19 cellular contexts compared by ENCODE assay signal in genomic region chr1:204915856-204916485, GRCh38. TPM values are rescaled to one million over a fixed set of nuclear protein-coding genes. Genes with fewer than 3 reads are reported as not detected.
DNase-seq lines count a peak whose midpoint lies in the region; ATAC-seq, FAIRE-seq and TF ChIP-seq lines count a peak whose summit lies in the region.
"Had no signal": no experiment of that assay in that cellular context is flagged by ENCODE, and none has a peak within 500 bp of the region (broad histone marks: within the 10 kb centered on the region; RNA-seq: fewer than 3 reads in every experiment).

No MANE protein-coding gene starts in this region.

- H4K20me1 ChIP-seq in keratinocyte (ENCODE audit: control insufficient read depth, extremely low read depth, insufficient read depth, low read length): no peaks in the 10 kb centered on the region

- no peaks in the 10 kb centered on the region for H3K27me3 ChIP-seq in right atrium auricular region
- no peaks in the 10 kb centered on the region for H3K27me3 ChIP-seq in Panc1 (ENCODE audit: control insufficient read depth, insufficient read depth, low read length)
- H3K27me3 ChIP-seq in keratinocyte (ENCODE audit: control insufficient read depth, extremely low read depth, insufficient read depth, low read length): no peaks in the 10 kb centered on the region
- H3K27me3 ChIP-seq: tibial artery had no signal

- H3K4me3 Mint-ChIP-seq in glutamatergic neuron (ENCODE audit: unreplicated experiment): no peak overlapping the region
- H3K4me3 Mint-ChIP-seq: CD8-positive, alpha-beta T cell; WTC11 had no signal

- peak; percentile 94 for FAIRE-seq in keratinocyte (lab: Jason Lieb, UNC)
- FAIRE-seq: K562, RCC 7860 had no signal

- H3K9ac ChIP-seq in keratinocyte (ENCODE audit: control insufficient read depth, extremely low read depth, insufficient read depth, low read length): peak overlapping the region; percentile 59

- POLR2A ChIA-PET in Panc1 (lab: Charles Lee): no interaction called here

- no peaks in the 10 kb centered on the region for H3K9me1 ChIP-seq in keratinocyte (ENCODE audit: control insufficient read depth, extremely low read depth, insufficient read depth, low read length)

- peak; percentile 41 for DNase-seq in left cardiac atrium
- DNase-seq in right atrium auricular region (ENCODE audit: low spot score): no peak
- DNase-seq in Panc1 (ENCODE audit: low read depth, low spot score): no peak
- DNase-seq in keratinocyte (ENCODE audit: low read depth, low spot score): peak; percentile 9
- no peak for DNase-seq in glutamatergic neuron
- DNase-seq: activated CD8-positive, alpha-beta memory T cell treated with anti-CD3 and anti-CD28 coated beads for 24 hours; CD8-positive, alpha-beta T cell; heart right ventricle; kidney glomerular epithelial cell; NCI-H1436; NCI-H526; occipital lobe; tibial artery had no signal

- intact Hi-C loops in left cardiac atrium (cut with DNase I): no loop called here
- intact Hi-C loops in Panc1 (cut with micrococcal nuclease; ENCODE audit: unreplicated experiment): no loop called here

- H3K4me3 ChIP-seq in right atrium auricular region: no peak overlapping the region
- no peak overlapping the region for H3K4me3 ChIP-seq in Panc1 (ENCODE audit: low read depth in 2 of 2, low read length in 2 of 2)
- peak overlapping the region; percentile 9 to 75 (median 52) for H3K4me3 ChIP-seq in keratinocyte (ENCODE audit: control insufficient read depth in 2 of 3, extremely low read depth in 1 of 3, insufficient read depth in 2 of 3, low read depth in 1 of 3, low read length in 3 of 3)
- H3K4me3 ChIP-seq: heart right ventricle, K562, tibial artery had no signal

- H3K27me3 Mint-ChIP-seq in glutamatergic neuron (ENCODE audit: unreplicated experiment): peaks cover 4% of the 10 kb centered on the region

- peaks cover 9% of the 10 kb centered on the region for H3K36me3 Mint-ChIP-seq in glutamatergic neuron (ENCODE audit: unreplicated experiment)
- H3K36me3 Mint-ChIP-seq: CD8-positive, alpha-beta T cell had no signal

- in situ Hi-C loops in Panc1 (cut with HindIII; ENCODE audit: low pct_unique_long_range_greater_than_20kb, low sequenced_read_pairs): no loop called here

- BruUV-seq in Panc1 (replicated peaks; lab: Mats Ljungman, UMichigan): no TSS peak

- ATAC-seq in left cardiac atrium (peak; percentile 90 to 95), Panc1 (peak; percentile 74), GM19463 (IDR thresholded peaks at IDR 0.05; ENCODE audit: unreplicated experiment) (no peak), GM21786 (IDR thresholded peaks at IDR 0.05; ENCODE audit: unreplicated experiment) (no peak), GM21526 (IDR thresholded peaks at IDR 0.05; ENCODE audit: low FRiP score, unreplicated experiment) (no peak)
- ATAC-seq: CD8-positive, alpha-beta T cell; K562; WTC11 had no signal

- H3K27ac ChIP-seq in right atrium auricular region (peak overlapping the region in 1 of 2 donors; percentile 41), Panc1 (ENCODE audit: low read length) (no peak overlapping the region; the same call in 1 of the 2 replicates), keratinocyte (ENCODE audit: control insufficient read depth, insufficient read depth, low read length) (peak overlapping the region; percentile 83)
- H3K27ac ChIP-seq: heart right ventricle, tibial artery had no signal

- peak overlapping the region; percentile 85 for H3K4me2 ChIP-seq in keratinocyte (ENCODE audit: control insufficient read depth, extremely low read depth, insufficient read depth, low read depth, low read length)

- H3K36me3 ChIP-seq in right atrium auricular region: no peaks in the 10 kb centered on the region
- no peaks in the 10 kb centered on the region for H3K36me3 ChIP-seq in Panc1 (ENCODE audit: control insufficient read depth, insufficient read depth, low read length)
- H3K36me3 ChIP-seq in keratinocyte (ENCODE audit: control insufficient read depth in 2 of 2, extremely low read depth in 1 of 2, insufficient read depth in 2 of 2, low read length in 2 of 2): no peaks in the 10 kb centered on the region
- H3K36me3 ChIP-seq: heart right ventricle, tibial artery had no signal

- H2AFZ ChIP-seq in keratinocyte (ENCODE audit: control insufficient read depth, low read length): peak overlapping the region; percentile 96

- peaks cover 0 to 15% of the 10 kb centered on the region in 2 donors for H3K4me1 ChIP-seq in right atrium auricular region
- 0 out of 2 replicates have a peak, but pooled peaks cover 3% of the 10 kb centered on the region for H3K4me1 ChIP-seq in Panc1 (ENCODE audit: control insufficient read depth, insufficient read depth, low read length)
- H3K4me1 ChIP-seq in keratinocyte (ENCODE audit: control insufficient read depth, extremely low read depth, insufficient read depth, low read length): peaks cover 14% of the 10 kb centered on the region
- H3K4me1 ChIP-seq: tibial artery had no signal

- TF ChIP-seq CTCF in right atrium auricular region (IDR thresholded peaks at IDR 0.05): no peak
- TF ChIP-seq CTCF in Panc1 (IDR thresholded peaks at IDR 0.05): no peak
- TF ChIP-seq CTCF in keratinocyte (optimal IDR thresholded peaks at IDR 0.05 in 1 of 3, IDR thresholded peaks at IDR 0.05 in 1 of 3, conservative IDR thresholded peaks at IDR 0.05 in 1 of 3; ENCODE audit: extremely low read depth in 1 of 3, insufficient read depth in 2 of 3, low read length in 3 of 3): no peak
- TF ChIP-seq CTCF in glutamatergic neuron (IDR thresholded peaks at IDR 0.05; ENCODE audit: partially characterized antibody, unreplicated experiment): no peak

- peaks cover 18% of the 10 kb centered on the region for H3K4me1 Mint-ChIP-seq in glutamatergic neuron (ENCODE audit: low read depth, unreplicated experiment)

- H3K9me3 ChIP-seq in right atrium auricular region (peaks cover 0 to 3% of the 10 kb centered on the region in 2 donors), Panc1 (ENCODE audit: control insufficient read depth, insufficient read depth, low read depth, low read length) (no peaks in the 10 kb centered on the region), keratinocyte (ENCODE audit: control insufficient read depth, low read depth, low read length) (no peaks in the 10 kb centered on the region)
- H3K9me3 ChIP-seq: tibial artery had no signal

- dilution Hi-C loops in keratinocyte (cut with MboI; ENCODE audit: extremely low pct_ligation_motif_present, low sequenced_read_pairs): no loop called here

- H3K79me2 ChIP-seq in keratinocyte (ENCODE audit: control insufficient read depth, insufficient read depth, low read length): no peaks in the 10 kb centered on the region

- no peak overlapping the region for H3K27ac Mint-ChIP-seq in glutamatergic neuron (ENCODE audit: unreplicated experiment)
- H3K27ac Mint-ChIP-seq: CD8-positive, alpha-beta T cell; WTC11 had no signal

- H3K9me3 Mint-ChIP-seq in glutamatergic neuron (ENCODE audit: unreplicated experiment): peaks cover 13% of the 10 kb centered on the region
- H3K9me3 Mint-ChIP-seq: CD8-positive, alpha-beta T cell had no signal

- CTCF ChIA-PET in Panc1 (lab: Charles Lee): no interaction called here

RNA-seq across cellular contexts. Expression of gene NFASC, which starts 45.3 kb away (rescaled TPM):
- total RNA-seq in left cardiac atrium: 10 to 100 TPM; 40.6 to 57.7 TPM
- 10 to 100 TPM; 38.5 to 45.9 TPM for total RNA-seq in right atrium auricular region
- total RNA-seq in Panc1 (2021; ENCODE audit: unreplicated experiment): 16.9 TPM
- polyA plus RNA-seq in Panc1 (2012; ENCODE audit: insufficient read length): 14.6 TPM
- 3.4 to 6.9 TPM (median 4.3 TPM) in 3 replicates for polyA plus RNA-seq in keratinocyte
- polyA plus RNA-seq in keratinocyte (2011; ENCODE audit: low read depth): 0.65 TPM
- polyA plus RNA-seq in keratinocyte (2011; cell fraction: cytosol; rRNA removed): 1.9 and 2.3 TPM in 2 replicates
- 11.4 and 13.5 TPM in 2 replicates for polyA plus RNA-seq in keratinocyte (2011; cell fraction: nucleus; rRNA removed)
- polyA plus RNA-seq in keratinocyte (2012; ENCODE audit: low replicate concordance): 2.9 TPM in 2 replicates
- polyA minus RNA-seq in keratinocyte: 4.0 to 9.7 TPM (median 9.5 TPM) in 3 replicates
- 2.3 TPM for polyA minus RNA-seq in keratinocyte (2011; cell fraction: cytosol; rRNA and poly(A)+ RNA removed)
- polyA minus RNA-seq in keratinocyte (2011; cell fraction: nucleus; rRNA and poly(A)+ RNA removed): 7.2 and 10.8 TPM in 2 replicates
- total RNA-seq in glutamatergic neuron (ENCODE audit: unreplicated experiment): 301 TPM
- total RNA-seq: CD8-positive, alpha-beta T cell had no signal

Comparison
In these comparisons a context has a peak if more than half of its experiments do, and no peak if none do; other contexts are left out.
1. DNase-seq: peak in left cardiac atrium (single experiment) and keratinocyte (single experiment); none in right atrium auricular region (single experiment), Panc1 (single experiment) and glutamatergic neuron (single experiment).
2. ATAC-seq: peak in left cardiac atrium (2 of 2) and Panc1 (single experiment); none in GM19463 (single experiment), GM21786 (single experiment) and GM21526 (single experiment).
3. H3K4me3 ChIP-seq: peak in keratinocyte (3 of 3); none in right atrium auricular region (0 of 2) and Panc1 (0 of 2).